9 cellular contexts compared by ENCODE assay signal in genomic region chr22:39297490-39298193, GRCh38. TPM values are rescaled to one million over a fixed set of nuclear protein-coding genes. Genes with fewer than 3 reads are reported as not detected.
DNase-seq lines count a peak whose midpoint lies in the region; ATAC-seq, FAIRE-seq and TF ChIP-seq lines count a peak whose summit lies in the region.
"Had no signal": no experiment of that assay in that cellular context is flagged by ENCODE, and none has a peak within 500 bp of the region (broad histone marks: within the 10 kb centered on the region; RNA-seq: fewer than 3 reads in every experiment).

No MANE protein-coding gene starts in this region.

- 18 to 42% methylated on average over 17 of the region's 17 CpGs for WGBS in sigmoid colon, 2 donors

- intact Hi-C loops in Right ventricle myocardium superior (cut with DNase I) = no loop called here
- intact Hi-C loops in sigmoid colon (cut with DNase I) = no loop called here

- no peak for TF ChIP-seq CTCF in sigmoid colon (IDR thresholded peaks at IDR 0.05)

- no peak overlapping the region for H2AFZ ChIP-seq in Karpas-422 (ENCODE audit: low read length)

- H3K9ac ChIP-seq in Karpas-422 (ENCODE audit: low read length) = no peak overlapping the region

- H3K4me3 ChIP-seq in sigmoid colon (no peak overlapping the region), Karpas-422 (ENCODE audit: low read length) (no peak overlapping the region)

- no peaks in the 10 kb centered on the region for H3K9me3 ChIP-seq in sigmoid colon
- H3K9me3 ChIP-seq in Karpas-422 (ENCODE audit: low read length) = no peaks in the 10 kb centered on the region

- H3K27me3 ChIP-seq in sigmoid colon (peaks cover 0 to 5% (median 0%) of the 10 kb centered on the region in 3 donors), Karpas-422 (ENCODE audit: low read length) (no peaks in the 10 kb centered on the region)

- no peaks in the 10 kb centered on the region for H3K9me2 ChIP-seq in Karpas-422 (replicated peaks; ENCODE audit: insufficient read depth, low read length)

- peaks cover 0 to 28% (median 15%) of the 10 kb centered on the region in 4 donors for H3K4me1 ChIP-seq in sigmoid colon
- H3K4me1 ChIP-seq in Karpas-422 (ENCODE audit: low read length) = peaks cover 16% of the 10 kb centered on the region

- DNase-seq in GM12891 (ENCODE audit: insufficient read length, low spot score) (no peak), NCI-H69 (lab: John Stamatoyannopoulos, UW) (peak; percentile 78), Right ventricle myocardium superior (no peak), sigmoid colon (no peak), LoVo (ENCODE audit: low spot score) (no peak), midbrain (lab: John Stamatoyannopoulos, UW) (no peak), Karpas-422 (no peak)
- DNase-seq: activated CD4-positive, alpha-beta memory T cell treated with anti-CD3 and anti-CD28 coated beads for 36 hours had no signal

- H3K36me3 ChIP-seq in sigmoid colon = no peaks in the 10 kb centered on the region
- no peaks in the 10 kb centered on the region for H3K36me3 ChIP-seq in Karpas-422 (ENCODE audit: insufficient read depth, low read length)

- FAIRE-seq in GM12891 (lab: Jason Lieb, UNC) = peak; percentile 70

- TF ChIP-seq POLR2A in GM12891 (IDR thresholded peaks at IDR 0.05; ENCODE audit: low read depth, low read length) = no peak
- TF ChIP-seq POLR2A in sigmoid colon (IDR thresholded peaks at IDR 0.05) = no peak

- no peaks in the 10 kb centered on the region for H3K79me2 ChIP-seq in Karpas-422 (ENCODE audit: low read length)

- no peak for TF ChIP-seq EP300 in sigmoid colon (IDR thresholded peaks at IDR 0.05)

- H3K4me2 ChIP-seq in Karpas-422 (ENCODE audit: low read depth, low read length, poor library complexity, severe bottlenecking) = no peak overlapping the region

- peak; percentile 9 for ATAC-seq in Right ventricle myocardium superior (ENCODE audit: poor library complexity)
- ATAC-seq in HG03095 (IDR thresholded peaks at IDR 0.05; ENCODE audit: unreplicated experiment) = no peak

- H3K27ac ChIP-seq in sigmoid colon = peak overlapping the region; percentile 27 to 65 (median 44)
- no peak overlapping the region for H3K27ac ChIP-seq in Karpas-422 (ENCODE audit: low read length)

- no peaks in the 10 kb centered on the region for H4K20me1 ChIP-seq in Karpas-422 (ENCODE audit: insufficient read depth, low read depth, low read length)

TF ChIP-seq in GM12891, 5 proteins besides CTCF, POLR2A, EP300 and RAD21:
- TF ChIP-seq PAX5 (IDR thresholded peaks at IDR 0.05; ENCODE audit: insufficient read depth, low read length, severe bottlenecking) (no peak), POU2F2 (IDR thresholded peaks at IDR 0.05; ENCODE audit: low read depth, low read length) (no peak)
TF ChIP-seq in GM12891: peak in this region for 0.

RNA-seq across cellular contexts. Expression of gene RPL3, which starts 21.8 kb away (rescaled TPM):
- polyA plus RNA-seq in GM12891 (2012; ENCODE audit: low read depth, missing spikeins) = 5,515 TPM
- total RNA-seq in Right ventricle myocardium superior (300 TPM), sigmoid colon (1,000 to 10,000 TPM; 1,532 to 2,212 (median 2,076) TPM)
- polyA plus RNA-seq in sigmoid colon = 1,000 to 10,000 TPM; 2,602 to 4,917 (median 3,303) TPM
- total RNA-seq in Karpas-422 (2014; rRNA removed; shearing (Covaris generic); ENCODE audit: low replicate concordance) = 1,770 and 3,552 TPM in 2 replicates

RNA-seq across cellular contexts. Expression of gene SYNGR1, which starts 52.1 kb away (rescaled TPM):
- polyA plus RNA-seq in GM12891 (2012; ENCODE audit: low read depth, missing spikeins) = 4.9 TPM
- total RNA-seq in Right ventricle myocardium superior = 32.2 TPM
- total RNA-seq in sigmoid colon = 10 to 100 TPM; 14.5 to 29.4 (median 20.2) TPM
- 1 to 10 TPM in 2 of 3 donors, under 1 TPM in 1; 0.69 to 8.4 (median 7.5) TPM for polyA plus RNA-seq in sigmoid colon
- 37.2 and 47.7 TPM in 2 replicates for total RNA-seq in Karpas-422 (2014; rRNA removed; shearing (Covaris generic); ENCODE audit: low replicate concordance)
- total RNA-seq: activated CD4-positive, alpha-beta memory T cell treated with anti-CD3 and anti-CD28 coated beads for 36 hours had no signal

RNA-seq across cellular contexts. Expression of gene PDGFB, which starts 52.9 kb away (rescaled TPM):
- polyA plus RNA-seq in GM12891 (2012; ENCODE audit: low read depth, missing spikeins) = 1.1 TPM
- total RNA-seq in Right ventricle myocardium superior (16.2 TPM), sigmoid colon (1 to 10 TPM; 3.1 to 9.6 (median 7.4) TPM)
- 1 to 10 TPM; 1.4 to 5.5 (median 2.4) TPM for polyA plus RNA-seq in sigmoid colon
- 0.43 and 2.9 TPM in 2 replicates for total RNA-seq in Karpas-422 (2014; rRNA removed; shearing (Covaris generic); ENCODE audit: low replicate concordance)
